2 cellular contexts compared by ENCODE assay signal in the genomic region with DNA sequence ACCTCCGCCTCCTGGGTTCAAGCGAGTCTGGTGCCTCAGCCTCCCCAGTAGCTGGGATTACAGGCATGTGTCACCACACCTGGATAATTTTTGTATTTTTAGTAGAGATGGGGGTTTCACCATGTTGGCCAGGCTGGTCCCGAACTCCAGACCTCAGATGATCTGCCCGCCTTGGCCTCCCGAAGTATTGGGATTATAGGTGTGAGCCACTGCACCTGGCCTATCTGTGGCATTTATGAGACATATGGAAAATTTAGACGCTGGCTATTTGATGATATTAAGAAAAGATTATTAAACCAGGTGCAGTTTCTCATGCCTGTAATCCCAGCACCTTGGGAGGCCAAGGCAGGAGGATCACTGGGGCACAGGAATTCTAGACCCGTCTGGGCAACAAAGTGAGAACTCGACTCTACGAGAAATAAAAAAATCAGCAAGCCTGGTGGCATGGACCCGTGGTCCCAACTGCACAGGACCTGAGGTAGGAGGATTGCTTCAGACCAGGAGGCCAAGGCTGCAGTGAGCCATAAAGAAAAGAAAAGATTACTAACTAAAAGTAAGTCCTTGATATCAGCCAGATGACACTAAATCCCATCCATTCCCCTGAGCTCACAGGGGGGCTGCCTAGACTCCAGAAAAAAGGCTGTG.
TF ChIP-seq lines count a peak whose summit lies in the region.

No MANE protein-coding gene starts in this region.

TF ChIP-seq in K562, 482 proteins besides CTCF, POLR2A, EP300 and RAD21:
- 0 out of 2 replicates have a peak, but pooled peaks have one; percentile 13 for TF ChIP-seq ZNF41 (CRISPR knock-in tag; conservative IDR thresholded peaks at IDR 0.05)
- TF ChIP-seq GATA2 (CRISPR knock-in tag; IDR thresholded peaks at IDR 0.05) = 0 out of 2 replicates have a peak, but pooled peaks have one; percentile 10
- peak in 1 of 2 experiments; percentile 16; a peak in 1 of 4 replicates for TF ChIP-seq TEAD1 (CRISPR knock-in tag; IDR thresholded peaks at IDR 0.05)
- peak; percentile 46; the same call in 1 of the 2 replicates for TF ChIP-seq TSC22D4 (tag; IDR thresholded peaks at IDR 0.05)
- 0 out of 2 replicates have a peak, but pooled peaks have one; percentile 4 for TF ChIP-seq MEF2A (IDR thresholded peaks at IDR 0.05; ENCODE audit: control insufficient read depth, low read depth, low read length)
- peak; percentile 74; the same call in 1 of the 2 replicates for TF ChIP-seq ZNF165 (CRISPR knock-in tag; IDR thresholded peaks at IDR 0.05; ENCODE audit: borderline replicate concordance)
- TF ChIP-seq SUPT5H (IDR thresholded peaks at IDR 0.05) = 0 out of 2 replicates have a peak, but pooled peaks have one; percentile 7
TF ChIP-seq in K562: peak in this region for 7; not testable (repeated sequence) for 475.

TF ChIP-seq in HepG2, 621 proteins besides CTCF, POLR2A, EP300 and RAD21:
- TF ChIP-seq ZNF704 (CRISPR knock-in tag; IDR thresholded peaks at IDR 0.05; ENCODE audit: borderline replicate concordance) (0 out of 2 replicates have a peak, but pooled peaks have one; percentile 27), HHEX (CRISPR knock-in tag; IDR thresholded peaks at IDR 0.05) (peak; percentile 20; the same call in 1 of the 2 replicates), MYC (CRISPR knock-in tag; IDR thresholded peaks at IDR 0.05; ENCODE audit: borderline replicate concordance) (0 out of 2 replicates have a peak, but pooled peaks have one; percentile 7)
